Comparison of ENCODE assay signal across 32 cellular contexts in the genomic region with DNA sequence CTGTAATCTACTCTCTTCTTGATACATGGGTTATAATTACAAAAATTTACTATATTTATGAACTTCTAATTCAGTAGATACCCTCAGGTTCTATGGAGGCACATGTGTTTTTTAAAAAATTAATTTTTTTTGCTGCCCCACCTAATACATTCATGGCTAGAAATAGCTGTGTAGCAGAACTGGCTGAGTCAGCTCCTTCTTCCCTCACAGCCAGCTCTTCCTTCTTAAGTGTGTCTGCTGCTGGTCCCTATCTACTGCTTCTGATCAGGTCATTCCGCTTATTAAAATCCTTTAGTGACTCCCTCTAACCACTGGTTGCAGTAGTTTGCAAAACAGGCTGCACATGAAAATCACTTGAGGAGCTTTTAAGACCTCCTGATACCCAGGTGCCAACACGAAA.
"Had no signal": no experiment of that assay in that cellular context is flagged by ENCODE, and none has a peak within 500 bp of the region (broad histone marks: within the 10 kb centered on the region; RNA-seq: fewer than 3 reads in every experiment).

No MANE protein-coding gene starts in this region.

- H3K4me3 ChIP-seq: MG63 had no signal

- DNase-seq: Kasumi-1, MG63, MM.1S, MV-4-11, NCI-H1048, NCI-H1092, NCI-H1092 treated with DMSO at 0.1 percent for 48 hours, NCI-H1105 treated with DMSO at 0.1 percent for 48 hours, NCI-H1417, NCI-H1417 treated with DMSO at 0.1 percent for 48 hours, NCI-H1436, NCI-H1436 treated with DMSO at 0.1 percent for 48 hours, NCI-H146, NCI-H1694, NCI-H1694 treated with DMSO at 0.1 percent for 48 hours, NCI-H187, NCI-H187 treated with DMSO at 0.1 percent for 48 hours, NCI-H1930, NCI-H2029, NCI-H2029 treated with DMSO at 0.1 percent for 48 hours, NCI-H2081, NCI-H2081 treated with DMSO at 0.1 percent for 48 hours, NCI-H2107, NCI-H2171, NCI-H2227 treated with DMSO at 0.1 percent for 48 hours, NCI-H226, NCI-H345, NCI-H446, NCI-H446 treated with DMSO at 0.1 percent for 48 hours, NCI-H510A, NCI-H510A treated with DMSO at 0.1 percent for 48 hours had no signal

- H3K9me3 ChIP-seq: MG63 had no signal

- H3K9ac ChIP-seq: KMS-11 had no signal

- H3K36me3 ChIP-seq: MG63 had no signal

- H3K27me3 ChIP-seq: MG63 had no signal

- H3K27ac ChIP-seq: KMS-11 had no signal

- H3K4me2 ChIP-seq: KMS-11 had no signal
